ENCODE assay signal across 8 cellular contexts in the genomic region with DNA sequence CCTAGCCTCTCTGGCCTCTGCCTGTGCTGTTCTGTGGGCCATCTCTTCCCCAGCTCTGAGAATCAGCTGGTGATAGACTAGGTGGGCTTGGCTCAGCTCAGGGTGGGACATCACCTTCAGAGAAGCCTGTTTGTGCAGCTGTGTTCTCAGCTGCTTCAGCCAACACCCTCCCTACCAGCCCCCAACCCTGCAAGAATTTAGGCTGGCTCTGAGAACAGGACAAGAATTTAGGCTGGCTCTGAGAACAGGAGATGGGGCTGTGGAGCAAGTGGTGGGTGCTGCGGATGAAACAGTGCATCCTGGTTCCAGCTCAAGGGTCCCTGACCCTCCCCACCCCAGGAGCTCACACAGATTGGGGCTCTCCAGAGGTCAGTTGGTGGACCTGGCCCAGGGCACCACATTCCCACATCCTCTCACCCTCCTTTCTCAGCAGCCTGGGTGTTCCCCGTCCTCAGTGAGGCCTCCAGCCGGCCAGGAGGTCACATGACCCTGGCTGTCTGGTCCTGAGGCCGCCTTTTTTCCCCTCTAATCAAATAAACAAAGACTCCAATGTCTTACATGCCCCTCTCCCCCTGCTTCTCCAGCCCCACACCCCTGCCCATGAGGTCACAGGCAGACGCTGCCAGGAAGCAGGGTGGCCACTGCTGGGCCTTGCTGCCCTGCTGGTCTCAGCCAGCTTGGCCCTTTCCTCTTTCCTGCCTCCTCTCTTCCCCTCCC. TPM values are rescaled to one million over a fixed set of nuclear protein-coding genes. Genes with fewer than 3 reads are reported as not detected.
DNase-seq lines count a peak whose midpoint lies in the region; ATAC-seq and TF ChIP-seq lines count a peak whose summit lies in the region.

No MANE protein-coding gene starts in this region.

- no peaks in the 10 kb centered on the region for H3K9me3 ChIP-seq in BLaER1 treated with 17β-estradiol and CSF1 and Interleukin-3, amounts not matched to agents 10 nM and 100 nM (replicated peaks in 1 of 11)
- no peaks in the 10 kb centered on the region for H3K9me3 ChIP-seq in neutrophil

- peaks cover 53 to 100% (median 86%) of the 10 kb centered on the region in 10 experiments for H3K4me1 ChIP-seq in BLaER1 treated with 17β-estradiol and CSF1 and Interleukin-3, amounts not matched to agents 10 nM and 100 nM
- peaks cover 77 to 83% of the 10 kb centered on the region in 2 experiments for H3K4me1 ChIP-seq in neutrophil (ENCODE audit: control insufficient read depth in 1 of 2, insufficient read depth in 1 of 2, low read depth in 1 of 2, low read length in 1 of 2)

- peak overlapping the region in 2 of 10 experiments; percentile 3 to 19; a peak in 4 of 20 replicates for H3K4me3 ChIP-seq in BLaER1 treated with 17β-estradiol and CSF1 and Interleukin-3, amounts not matched to agents 10 nM and 100 nM
- H3K4me3 ChIP-seq in fibroblast of pulmonary artery (replicated peaks; ENCODE audit: low read depth, low read length) (no peak overlapping the region), neutrophil (ENCODE audit: low read depth in 1 of 2, low read length in 1 of 2) (peak overlapping the region; percentile 28 to 41)

- peak overlapping the region; percentile 20 to 67 (median 48); a peak in 17 of 22 replicates for H3K27ac ChIP-seq in BLaER1 treated with 17β-estradiol and CSF1 and Interleukin-3, amounts not matched to agents 10 nM and 100 nM
- H3K27ac ChIP-seq in neutrophil: peak overlapping the region; percentile 80

- peak overlapping the region; percentile 58 to 100 (median 75) for H3K4me2 ChIP-seq in BLaER1 treated with 17β-estradiol and CSF1 and Interleukin-3, amounts not matched to agents 10 nM and 100 nM

- H4K20me1 ChIP-seq in BLaER1 treated with 17β-estradiol and CSF1 and Interleukin-3, amounts not matched to agents 10 nM and 100 nM: peaks cover 47 to 100% (median 100%) of the 10 kb centered on the region in 11 experiments

- peak overlapping the region in 10 of 11 experiments; percentile 25 to 78 (median 54); a peak in 19 of 22 replicates for H3K9ac ChIP-seq in BLaER1 treated with 17β-estradiol and CSF1 and Interleukin-3, amounts not matched to agents 10 nM and 100 nM

- in situ Hi-C loops in SK-MEL-5 (cut with HindIII; ENCODE audit: low pct_unique_long_range_greater_than_20kb, low sequenced_read_pairs): no loop called here

- DNase-seq in SK-MEL-5 (ENCODE audit: low read depth, low spot score) (peak; percentile 96), fibroblast of pulmonary artery (ENCODE audit: low read depth) (peak; percentile 64)
- DNase-seq in effector CD4-positive, alpha-beta T cell: no peak

- peaks cover 75 to 100% (median 100%) of the 10 kb centered on the region in 11 experiments for H3K36me3 ChIP-seq in BLaER1 treated with 17β-estradiol and CSF1 and Interleukin-3, amounts not matched to agents 10 nM and 100 nM
- H3K36me3 ChIP-seq in neutrophil: peaks cover 84% of the 10 kb centered on the region

- no peak for ATAC-seq in HG03520 (IDR thresholded peaks at IDR 0.05; ENCODE audit: unreplicated experiment)
- no peak for ATAC-seq in GM21390 (IDR thresholded peaks at IDR 0.05; ENCODE audit: unreplicated experiment)
- no peak for ATAC-seq in GM18873 (IDR thresholded peaks at IDR 0.05; ENCODE audit: low FRiP score, unreplicated experiment)

- H3K27me3 ChIP-seq in BLaER1 treated with 17β-estradiol and CSF1 and Interleukin-3, amounts not matched to agents 10 nM and 100 nM: no peaks in the 10 kb centered on the region
- no peaks in the 10 kb centered on the region for H3K27me3 ChIP-seq in neutrophil

- TF ChIP-seq CTCF in fibroblast of pulmonary artery (IDR thresholded peaks at IDR 0.05; ENCODE audit: low read length, missing control alignments) (no peak), neutrophil (IDR thresholded peaks at IDR 0.05) (no peak)

RNA-seq across cellular contexts. Expression of a gene that starts 14.9 kb away (rescaled TPM):
- 35.4 and 37.1 TPM in 2 replicates for total RNA-seq in SK-MEL-5 (2014; rRNA removed; shearing (Covaris generic))
- 31.8 and 40.7 TPM in 2 replicates for polyA plus RNA-seq in SK-MEL-5 (2015; cell fraction: cytosol; rRNA removed)
- 26.4 and 26.6 TPM in 2 replicates for polyA plus RNA-seq in SK-MEL-5 (2015; cell fraction: nucleus; rRNA removed)

RNA-seq across cellular contexts. Expression of a gene that starts 31.1 kb away (rescaled TPM):
- total RNA-seq in SK-MEL-5 (2014; rRNA removed; shearing (Covaris generic)): 7.0 and 9.3 TPM in 2 replicates
- polyA plus RNA-seq in SK-MEL-5 (2015; cell fraction: cytosol; rRNA removed): 8.6 and 9.8 TPM in 2 replicates
- polyA plus RNA-seq in SK-MEL-5 (2015; cell fraction: nucleus; rRNA removed): 84.2 and 87.6 TPM in 2 replicates

RNA-seq across cellular contexts. Expression of a gene that starts 55.1 kb away (rescaled TPM):
- total RNA-seq in SK-MEL-5 (2014; rRNA removed; shearing (Covaris generic)): 1.5 and 1.7 TPM in 2 replicates
- polyA plus RNA-seq in SK-MEL-5 (2015; cell fraction: cytosol; rRNA removed): 0.88 and 2.4 TPM in 2 replicates
- polyA plus RNA-seq in SK-MEL-5 (2015; cell fraction: nucleus; rRNA removed): 3.9 and 4.3 TPM in 2 replicates
